ENCODE assay signal across 23 cellular contexts in genomic region chr3:197165890-197166289, GRCh38.
"Had no signal": no experiment of that assay in that cellular context is flagged by ENCODE, and none has a peak within 500 bp of the region (broad histone marks: within the 10 kb centered on the region; RNA-seq: fewer than 3 reads in every experiment).

No MANE protein-coding gene starts in this region.

- H3K4me3 ChIP-seq: cardiac muscle cell, Peyer's patch, SJSA1 had no signal

- H3K4me1 ChIP-seq: Peyer's patch, SJSA1 had no signal

- DNase-seq: activated CD4-positive, alpha-beta T cell treated with anti-CD3 and anti-CD28 coated beads, Interleukin-2, amount 50 U/mL, for 1 hour; activated CD4-positive, CD25-positive, alpha-beta regulatory T cell; activated CD8-positive, alpha-beta memory T cell treated with anti-CD3 and anti-CD28 coated beads, Interleukin-2, amount 50 U/mL, for 4 hours; activated CD8-positive, alpha-beta T cell treated with anti-CD3 and anti-CD28 coated beads for 36 hours; activated gamma-delta T cell treated with Interleukin-2 at 50 U/mL for 16 hours; activated naive CD4-positive, alpha-beta T cell treated with anti-CD3 and anti-CD28 coated beads, Interleukin-2, amount 10 ng/mL, durations not matched to agents 7 days and 5 days; activated naive CD8-positive, alpha-beta T cell treated with anti-CD3 and anti-CD28 coated beads for 36 hours; activated T-cell treated with anti-CD3 and anti-CD28 coated beads, Interleukin-2, amount 50 U/mL, for 72 hours; brain microvascular endothelial cell; NCI-H1092; NCI-H1417; NCI-H2029; NCI-H345; NCI-H510A treated with DMSO at 0.1 percent for 48 hours; NCI-H69; Peyer's patch; SHP77; T-helper 1 cell had no signal

- H3K27ac ChIP-seq: brain microvascular endothelial cell, cardiac muscle cell, KMS-11, Peyer's patch, RWPE1, SJSA1, VCaP had no signal

- H3K27me3 ChIP-seq: brain microvascular endothelial cell, cardiac muscle cell, Peyer's patch, SJSA1 had no signal

- H3K9me3 ChIP-seq: Peyer's patch, SJSA1 had no signal

- ATAC-seq: activated CD8-positive, alpha-beta T cell treated with anti-CD3 and anti-CD28 coated beads for 36 hours; activated T-cell treated with anti-CD3 and anti-CD28 coated beads, Interleukin-2, amount 50 U/mL, for 72 hours had no signal
